In the genomic region with DNA sequence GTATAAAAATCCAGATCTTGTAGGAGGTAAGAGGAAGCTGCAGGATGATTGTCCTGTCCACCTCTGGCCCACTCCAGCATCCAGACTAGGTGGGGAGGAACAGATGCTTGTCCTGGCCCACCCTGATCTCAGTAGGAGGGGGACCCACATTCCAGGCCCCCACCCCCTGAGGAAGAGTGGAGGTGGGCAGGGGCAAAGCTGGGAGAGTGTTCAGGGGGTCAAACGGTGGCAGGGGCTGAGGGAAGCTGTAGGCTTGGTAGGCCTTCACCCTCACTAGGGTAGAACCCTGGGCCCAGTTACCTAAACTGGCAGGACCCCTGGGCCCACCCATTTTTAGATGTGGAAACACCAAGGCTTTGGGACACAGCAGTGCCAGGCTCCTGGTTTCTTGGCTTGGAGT, we compare ENCODE assay signal across 1 cellular context.
A peak's percentile ranks its signal among the peaks of the same experiment; 100 is the strongest.
TF ChIP-seq lines count a peak whose summit lies in the region.

No MANE protein-coding gene starts in this region.

TF ChIP-seq in HEK293, 187 proteins besides CTCF, POLR2A, EP300 and RAD21:
- TF ChIP-seq ZFHX2 (tag by site-specific recombination; conservative IDR thresholded peaks at IDR 0.05) (0 out of 2 replicates have a peak, but pooled peaks have one; percentile 25), EGR2 (tag by site-specific recombination; IDR thresholded peaks at IDR 0.05; ENCODE audit: low read depth) (peak; percentile 56), ZNF239 (tag by site-specific recombination; IDR thresholded peaks at IDR 0.05) (no peak)
